Comparison of ENCODE assay signal across 23 cellular contexts in the genomic region with DNA sequence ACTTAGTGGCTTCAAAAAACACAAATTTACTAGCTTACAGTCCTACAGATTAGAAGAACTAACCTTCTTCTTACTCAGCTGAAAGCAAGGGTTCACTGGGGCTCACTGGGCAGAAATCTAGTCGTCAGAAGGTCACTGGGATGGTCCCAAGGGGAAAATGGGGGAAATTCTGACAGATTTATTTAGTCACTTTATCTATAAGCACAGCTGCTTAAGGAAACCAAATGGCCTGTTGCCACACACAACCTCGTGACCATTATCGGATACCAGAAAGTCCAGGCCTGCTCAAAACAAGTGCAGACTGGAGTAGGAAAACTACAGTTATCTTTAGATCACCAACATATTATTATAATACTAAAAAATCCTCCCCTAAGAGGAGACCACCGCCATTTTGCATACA.
DNase-seq lines count a peak whose midpoint lies in the region; ATAC-seq, FAIRE-seq and TF ChIP-seq lines count a peak whose summit lies in the region.
"Had no signal": no experiment of that assay in that cellular context is flagged by ENCODE, and none has a peak within 500 bp of the region (broad histone marks: within the 10 kb centered on the region; RNA-seq: fewer than 3 reads in every experiment).

No MANE protein-coding gene starts in this region.

- peak overlapping the region; percentile 32 for H3K4me2 ChIP-seq in SU-DHL-6 (ENCODE audit: low read depth, low read length, poor library complexity, severe bottlenecking)
- H3K4me2 ChIP-seq: KMS-11 had no signal

- no peak overlapping the region for H3K27ac ChIP-seq in left ventricle myocardium inferior (replicated peaks)
- H3K27ac ChIP-seq in SU-DHL-6 (ENCODE audit: low read depth, low read length), result peak overlapping the region; percentile 68
- H3K27ac ChIP-seq in uterus, result peak overlapping the region in 1 of 2 donors; percentile 27
- H3K27ac ChIP-seq: body of pancreas, esophagus muscularis mucosa, gastrocnemius medialis, KMS-11, SJSA1, tibial artery had no signal

- no peak overlapping the region for H2AFZ ChIP-seq in SU-DHL-6 (ENCODE audit: low read depth, low read length, severe bottlenecking)

- H3K79me2 ChIP-seq in SU-DHL-6 (ENCODE audit: insufficient read depth, low read length), result no peaks in the 10 kb centered on the region

- no peaks in the 10 kb centered on the region for H4K20me1 ChIP-seq in SU-DHL-6 (ENCODE audit: low read depth, low read length)

- peak overlapping the region; percentile 5; the same call in 1 of the 2 replicates for H3K9ac ChIP-seq in SU-DHL-6 (ENCODE audit: low read length)
- H3K9ac ChIP-seq: KMS-11 had no signal

- no peaks in the 10 kb centered on the region for H3K36me3 ChIP-seq in left ventricle myocardium inferior
- H3K36me3 ChIP-seq in SU-DHL-6 (ENCODE audit: low read length), result no peaks in the 10 kb centered on the region
- H3K36me3 ChIP-seq in uterus, result no peaks in the 10 kb centered on the region
- H3K36me3 ChIP-seq: BE2C, esophagus muscularis mucosa, gastrocnemius medialis, HAP-1, SJSA1, tibial artery had no signal

- TF ChIP-seq POLR2A in uterus (IDR thresholded peaks at IDR 0.05), result no peak

- TF ChIP-seq CTCF in left ventricle myocardium inferior (IDR thresholded peaks at IDR 0.05; ENCODE audit: borderline replicate concordance) (no peak), SU-DHL-6 (IDR thresholded peaks at IDR 0.05; ENCODE audit: insufficient read depth, low read length, poor library complexity, severe bottlenecking) (no peak), uterus (IDR thresholded peaks at IDR 0.05) (no peak), D721Med (IDR thresholded peaks at IDR 0.05; ENCODE audit: insufficient read depth, missing control alignments) (no peak)

- H3K9me2 ChIP-seq in SU-DHL-6 (replicated peaks; ENCODE audit: insufficient read depth, low read length), result no peaks in the 10 kb centered on the region

- FAIRE-seq in D721Med (lab: Jason Lieb, UNC), result no peak
- FAIRE-seq: islet of Langerhans had no signal

- intact Hi-C loops in Right ventricle myocardium inferior (cut with DNase I), result no loop called here
- intact Hi-C loops in left ventricle myocardium inferior (cut with micrococcal nuclease), result no loop called here
- intact Hi-C loops in left ventricle myocardium superior (cut with micrococcal nuclease), result no loop called here
- intact Hi-C loops in uterus (cut with DNase I; ENCODE audit: low total_unique reads), result no loop called here

- no peaks in the 10 kb centered on the region for H3K9me3 ChIP-seq in left ventricle myocardium inferior (replicated peaks)
- no peaks in the 10 kb centered on the region for H3K9me3 ChIP-seq in SU-DHL-6 (ENCODE audit: insufficient read depth, low read length)
- no peaks in the 10 kb centered on the region for H3K9me3 ChIP-seq in uterus
- H3K9me3 ChIP-seq: BE2C, body of pancreas, esophagus muscularis mucosa, gastrocnemius medialis, HAP-1, SJSA1, tibial artery had no signal

- ATAC-seq in Right ventricle myocardium inferior, result peak; percentile 44
- peak; percentile 64 for ATAC-seq in left ventricle myocardium superior
- ATAC-seq: body of pancreas, gastrocnemius medialis had no signal

- H3K27me3 ChIP-seq in left ventricle myocardium inferior (ENCODE audit: low read depth) (peaks cover 31% of the 10 kb centered on the region), SU-DHL-6 (ENCODE audit: low read length) (no peaks in the 10 kb centered on the region), uterus (no peaks in the 10 kb centered on the region)
- H3K27me3 ChIP-seq: gastrocnemius medialis, SJSA1, tibial artery had no signal

- H3K4me3 ChIP-seq in left ventricle myocardium inferior (no peak overlapping the region), SU-DHL-6 (ENCODE audit: insufficient read depth, low read length, poor library complexity, severe bottlenecking) (no peak overlapping the region), uterus (no peak overlapping the region)
- H3K4me3 ChIP-seq: body of pancreas, esophagus muscularis mucosa, gastrocnemius medialis, HAP-1, lung, SJSA1, tibial artery had no signal

- H3F3A ChIP-seq in SU-DHL-6 (ENCODE audit: insufficient read depth), result no peaks in the 10 kb centered on the region; the same call in 1 of the 2 replicates

- H3K4me1 ChIP-seq in left ventricle myocardium inferior, result peaks cover 16% of the 10 kb centered on the region
- no peaks in the 10 kb centered on the region for H3K4me1 ChIP-seq in uterus
- H3K4me1 ChIP-seq: BE2C, body of pancreas, esophagus muscularis mucosa, gastrocnemius medialis, HAP-1, SJSA1 had no signal

- DNase-seq in Right ventricle myocardium inferior (ENCODE audit: missing footprints), result no peak
- no peak for DNase-seq in left ventricle myocardium inferior
- DNase-seq in left ventricle myocardium superior, result no peak
- peak; percentile 19 to 27 for DNase-seq in uterus
- DNase-seq in D721Med (ENCODE audit: insufficient read length, low spot score), result no peak
- DNase-seq in GOT3 (lab: John Stamatoyannopoulos, UW), result no peak
- no peak for DNase-seq in T-helper 9 cell
- DNase-seq: 8988T; activated CD4-positive, alpha-beta T cell treated with anti-CD3 and anti-CD28 coated beads, Interleukin-2, amount 50 U/mL, for 4 hours; activated CD8-positive, alpha-beta memory T cell treated with anti-CD3 and anti-CD28 coated beads, Interleukin-2, amount 50 U/mL, for 4 hours; BE2C; body of pancreas; effector CD8-positive, alpha-beta T cell; gastrocnemius medialis; NCI-H187 treated with DMSO at 0.1 percent for 48 hours; tibial artery had no signal

Comparison
In these comparisons a context has a peak if more than half of its experiments do, and no peak if none do; other contexts are left out.
1. DNase-seq: peak in uterus (2 of 2); none in Right ventricle myocardium inferior (single experiment), left ventricle myocardium inferior (single experiment), left ventricle myocardium superior (single experiment), D721Med (single experiment), GOT3 (single experiment) and T-helper 9 cell (single experiment).